In genomic region chr3:12681586-12682371, GRCh38 we compare ENCODE assay signal across 9 cellular contexts. TPM values are rescaled to one million over a fixed set of nuclear protein-coding genes. Genes with fewer than 3 reads are reported as not detected.
DNase-seq lines count a peak whose midpoint lies in the region; ATAC-seq and TF ChIP-seq lines count a peak whose summit lies in the region.
"Had no signal": no experiment of that assay in that cellular context is flagged by ENCODE, and none has a peak within 500 bp of the region (broad histone marks: within the 10 kb centered on the region; RNA-seq: fewer than 3 reads in every experiment).

No MANE protein-coding gene starts in this region.

- no peak overlapping the region for H2AFZ ChIP-seq in trophoblast cell (ENCODE audit: insufficient read depth, low read length, poor library complexity)

- no peaks in the 10 kb centered on the region for H3K27me3 ChIP-seq in trophoblast cell (ENCODE audit: insufficient read depth, low read length)

- no peaks in the 10 kb centered on the region for H3K4me1 ChIP-seq in trophoblast cell (ENCODE audit: control insufficient read depth in 1 of 2, insufficient read depth in 2 of 2, low read length in 2 of 2)

- ATAC-seq in GM19035 (IDR thresholded peaks at IDR 0.05; ENCODE audit: unreplicated experiment), result no peak
- ATAC-seq in HG03196 (IDR thresholded peaks at IDR 0.05; ENCODE audit: unreplicated experiment), result no peak

- no peak overlapping the region for H3K18ac ChIP-seq in trophoblast cell (ENCODE audit: low read length)

- H3K9ac ChIP-seq in trophoblast cell (ENCODE audit: low read length), result no peak overlapping the region

- no peaks in the 10 kb centered on the region for H3K79me2 ChIP-seq in trophoblast cell (ENCODE audit: control insufficient read depth, insufficient read depth, low read length, poor library complexity)

- no CpG with 5 or more reads among the region's 2 CpGs for WGBS in trophoblast cell (ENCODE audit: extremely low coverage, insufficient coverage, insufficient read length)

- DNase-seq in EH (ENCODE audit: low read depth) (peak; percentile 89), RPMI7951 (ENCODE audit: low read depth) (peak; percentile 77), fibroblast of the aortic adventitia (ENCODE audit: low read depth) (peak; percentile 80), trophoblast cell (peak; percentile 75 to 88), NCI-H187 treated with DMSO at 0.1 percent for 48 hours (lab: John Stamatoyannopoulos, UW) (no peak), T-helper 2 cell (no peak)
- DNase-seq: activated T-cell treated with anti-CD3 and anti-CD28 coated beads, Interleukin-2, amount 50 U/mL, for 24 hours had no signal

- H2BK12ac ChIP-seq in trophoblast cell (ENCODE audit: low read length), result no peak overlapping the region

- H2AK5ac ChIP-seq in trophoblast cell (ENCODE audit: low read length), result no peak overlapping the region

- no peaks in the 10 kb centered on the region for H3K36me3 ChIP-seq in trophoblast cell (ENCODE audit: control insufficient read depth in 1 of 2, insufficient read depth in 2 of 2, low read length in 2 of 2)

- H3K14ac ChIP-seq in trophoblast cell (ENCODE audit: low read length), result no peak overlapping the region

- no peak overlapping the region for H3K23ac ChIP-seq in trophoblast cell (ENCODE audit: low read length)

- TF ChIP-seq CTCF in fibroblast of the aortic adventitia (IDR thresholded peaks at IDR 0.05; ENCODE audit: insufficient read depth, low read length), result no peak

- H3K4me3 ChIP-seq in fibroblast of the aortic adventitia (ENCODE audit: low read depth, low read length) (no peak overlapping the region), trophoblast cell (ENCODE audit: low read depth, low read length) (no peak overlapping the region)

- H2BK5ac ChIP-seq in trophoblast cell (ENCODE audit: low read depth, low read length, poor library complexity), result no peak overlapping the region

- H3K79me1 ChIP-seq in trophoblast cell (ENCODE audit: low read length), result no peaks in the 10 kb centered on the region

- H4K91ac ChIP-seq in trophoblast cell (ENCODE audit: low read depth, low read length), result no peak overlapping the region

- H4K8ac ChIP-seq in trophoblast cell (ENCODE audit: low read depth, low read length), result no peak overlapping the region

- no peaks in the 10 kb centered on the region for H3K9me3 ChIP-seq in trophoblast cell (ENCODE audit: insufficient read depth, low read depth, low read length)

- H3K27ac ChIP-seq in trophoblast cell (ENCODE audit: low read depth, low read length), result no peak overlapping the region

- H3K4me2 ChIP-seq in trophoblast cell (ENCODE audit: low read length), result no peak overlapping the region

- H4K12ac ChIP-seq in trophoblast cell (ENCODE audit: low read depth, low read length), result no peak overlapping the region

- no peak overlapping the region for H2BK120ac ChIP-seq in trophoblast cell (ENCODE audit: insufficient read depth, low read length, poor library complexity)

- H3K4ac ChIP-seq in trophoblast cell (ENCODE audit: low read depth, low read length), result no peak overlapping the region

RNA-seq across cellular contexts. Expression of gene RAF1, which starts 17.9 kb away (rescaled TPM):
- 84.6 and 127 TPM in 2 replicates for total RNA-seq in RPMI7951 (2014; rRNA removed; shearing (Covaris generic))
- 37.5 and 78.0 TPM in 2 replicates for total RNA-seq in fibroblast of the aortic adventitia (ENCODE audit: low replicate concordance)
- polyA plus RNA-seq in trophoblast cell (2013), result 56.2 and 59.5 TPM in 2 replicates

Comparison
In these comparisons a context has a peak if more than half of its experiments do, and no peak if none do; other contexts are left out.
1. DNase-seq: peak in EH (single experiment), RPMI7951 (single experiment), fibroblast of the aortic adventitia (single experiment) and trophoblast cell (2 of 2); none in NCI-H187 treated with DMSO at 0.1 percent for 48 hours (single experiment) and T-helper 2 cell (0 of 5).